ENCODE assay signal across 24 cellular contexts in genomic region chr5:569868-570361, GRCh38.
"Had no signal": no experiment of that assay in that cellular context is flagged by ENCODE, and none has a peak within 500 bp of the region (broad histone marks: within the 10 kb centered on the region; RNA-seq: fewer than 3 reads in every experiment).

No MANE protein-coding gene starts in this region.

- DNase-seq: activated CD4-positive, alpha-beta T cell treated with anti-CD3 and anti-CD28 coated beads, Interleukin-2, amount 50 U/mL, for 1 hour; activated CD4-positive, CD25-positive, alpha-beta regulatory T cell treated with anti-CD3 and anti-CD28 coated beads, Interleukin-2, amount 50 U/mL, for 72 hours; activated effector memory CD4-positive, alpha-beta T cell treated with Interleukin-2 at 50 U/mL for 16 hours; activated naive CD4-positive, alpha-beta T cell treated with anti-CD3 and anti-CD28 coated beads, Interleukin-2, amount 10 ng/mL, durations not matched to agents 7 days and 5 days; activated T-cell treated with anti-CD3 and anti-CD28 coated beads, Interleukin-2, amount 50 U/mL, for 72 hours; amygdala; heart left ventricle; left colon; mesenchymal stem cell; naive thymus-derived CD8-positive, alpha-beta T cell; ovary; right cardiac atrium; stimulated activated CD4-positive, alpha-beta T cell treated with anti-CD3 and anti-CD28 coated beads, Interleukin-2, amount 100 ng/mL, for 24 hours; T-cell; trophoblast cell; WERI-Rb-1 had no signal

- H3K4me1 ChIP-seq: heart left ventricle, psoas muscle had no signal

- FAIRE-seq: endometrium, islet of Langerhans, TTC549 had no signal

- ATAC-seq: activated T-cell treated with anti-CD3 and anti-CD28 coated beads, Interleukin-2, amount 50 U/mL, for 72 hours; heart left ventricle; left colon; naive thymus-derived CD8-positive, alpha-beta T cell; psoas muscle; stimulated activated effector memory CD8-positive, alpha-beta T cell treated with anti-CD3 and anti-CD28 coated beads, Interleukin-12 subunit alpha, Interleukin-12 subunit beta, amount 100 ng/mL, for 72 hours; T-cell had no signal

- H3K9me3 Mint-ChIP-seq: activated naive CD4-positive, alpha-beta T cell treated with anti-CD3 and anti-CD28 coated beads, Interleukin-2, amount 10 ng/mL, durations not matched to agents 7 days and 5 days; activated T-cell treated with anti-CD3 and anti-CD28 coated beads, Interleukin-2, amount 50 U/mL, for 72 hours; stimulated activated effector memory CD8-positive, alpha-beta T cell treated with anti-CD3 and anti-CD28 coated beads, Interleukin-12 subunit alpha, Interleukin-12 subunit beta, amount 100 ng/mL, for 72 hours; T-cell; T-helper 2 cell treated with Interferon-gamma antibody and Interleukin-4, amounts not matched to agents 5 μg/mL and 100 μg/mL, for 36 hours had no signal

- H3K9me3 ChIP-seq: heart left ventricle, ovary, psoas muscle, vagina had no signal

- H3K4me3 Mint-ChIP-seq: activated naive CD4-positive, alpha-beta T cell treated with anti-CD3 and anti-CD28 coated beads, Interleukin-2, amount 10 ng/mL, durations not matched to agents 7 days and 5 days; activated T-cell treated with anti-CD3 and anti-CD28 coated beads, Interleukin-2, amount 50 U/mL, for 72 hours; naive thymus-derived CD8-positive, alpha-beta T cell; stimulated activated effector memory CD8-positive, alpha-beta T cell treated with anti-CD3 and anti-CD28 coated beads, Interleukin-12 subunit alpha, Interleukin-12 subunit beta, amount 100 ng/mL, for 72 hours; T-cell; T-helper 2 cell treated with Interferon-gamma antibody and Interleukin-4, amounts not matched to agents 5 μg/mL and 100 μg/mL, for 36 hours had no signal

- H3K4me1 Mint-ChIP-seq: activated naive CD4-positive, alpha-beta T cell treated with anti-CD3 and anti-CD28 coated beads, Interleukin-2, amount 10 ng/mL, durations not matched to agents 7 days and 5 days; stimulated activated effector memory CD8-positive, alpha-beta T cell treated with anti-CD3 and anti-CD28 coated beads, Interleukin-12 subunit alpha, Interleukin-12 subunit beta, amount 100 ng/mL, for 72 hours; T-cell had no signal

- H3K27ac ChIP-seq: heart left ventricle, ovary, psoas muscle, skin epidermis, vagina, WERI-Rb-1 had no signal

- H3K36me3 ChIP-seq: heart left ventricle, ovary, vagina, WERI-Rb-1 had no signal

- H3K27ac Mint-ChIP-seq: activated naive CD4-positive, alpha-beta T cell treated with anti-CD3 and anti-CD28 coated beads, Interleukin-2, amount 10 ng/mL, durations not matched to agents 7 days and 5 days; activated T-cell treated with anti-CD3 and anti-CD28 coated beads, Interleukin-2, amount 50 U/mL, for 72 hours; naive thymus-derived CD8-positive, alpha-beta T cell; stimulated activated effector memory CD8-positive, alpha-beta T cell treated with anti-CD3 and anti-CD28 coated beads, Interleukin-12 subunit alpha, Interleukin-12 subunit beta, amount 100 ng/mL, for 72 hours; T-cell; T-helper 2 cell treated with Interferon-gamma antibody and Interleukin-4, amounts not matched to agents 5 μg/mL and 100 μg/mL, for 36 hours had no signal

- H3K36me3 Mint-ChIP-seq: activated naive CD4-positive, alpha-beta T cell treated with anti-CD3 and anti-CD28 coated beads, Interleukin-2, amount 10 ng/mL, durations not matched to agents 7 days and 5 days; stimulated activated effector memory CD8-positive, alpha-beta T cell treated with anti-CD3 and anti-CD28 coated beads, Interleukin-12 subunit alpha, Interleukin-12 subunit beta, amount 100 ng/mL, for 72 hours; T-cell had no signal

- H3K27me3 ChIP-seq: ovary, vagina had no signal

- H3K4me3 ChIP-seq: heart left ventricle, ovary, psoas muscle, skin epidermis, vagina had no signal
